ENCODE assay signal across 8 cellular contexts in the genomic region with DNA sequence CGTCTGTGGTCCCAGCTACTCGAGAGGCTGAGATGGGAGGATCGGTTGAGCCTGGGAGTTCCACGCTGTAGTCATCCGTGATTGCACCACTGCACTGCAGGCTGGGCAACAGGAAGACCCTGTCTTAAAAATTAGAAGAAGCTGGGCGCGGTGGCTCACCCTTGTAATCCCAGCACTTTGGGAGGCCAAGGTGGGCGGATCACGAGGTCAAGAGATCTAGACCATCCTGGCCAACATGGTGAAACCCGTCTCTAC. TPM values are rescaled to one million over a fixed set of nuclear protein-coding genes. Genes with fewer than 3 reads are reported as not detected.
DNase-seq lines count a peak whose midpoint lies in the region; ATAC-seq and TF ChIP-seq lines count a peak whose summit lies in the region.
"Not testable (repeated sequence)": the region's sequence is repeated elsewhere in the genome, so short reads cannot be mapped to it uniquely, and the experiment has no call there.

No MANE protein-coding gene starts in this region.

- CTCF ChIA-PET in activated naive CD4-positive, alpha-beta T cell treated with anti-CD3 and anti-CD28 coated beads, Interleukin-2, amount 10 ng/mL, durations not matched to agents 7 days and 5 days (lab: Charles Lee), result interaction anchor here (0.5 to 12.3 kb wide), 18 partner anchors 10 to 366 kb away, joined by 3 to 285 read pairs (median 4); a partner anchor contains a TSS

- H3K4me1 Mint-ChIP-seq in HFFc6 (ENCODE audit: low read depth), result peaks cover 63% of the 10 kb centered on the region
- H3K4me1 Mint-ChIP-seq in activated naive CD4-positive, alpha-beta T cell treated with anti-CD3 and anti-CD28 coated beads, Interleukin-2, amount 10 ng/mL, durations not matched to agents 7 days and 5 days, result peaks cover 62% of the 10 kb centered on the region

- H3K9ac ChIP-seq in muscle layer of colon (ENCODE audit: low read length) (peak overlapping the region; percentile 61), smooth muscle cell (ENCODE audit: low read depth) (peak overlapping the region; percentile 92)

- not testable (repeated sequence) for H3K27me3 ChIP-seq in dorsolateral prefrontal cortex; muscle layer of colon (ENCODE audit: control insufficient read depth in 1 of 2, insufficient read depth in 2 of 2, low read length in 2 of 2); smooth muscle cell (ENCODE audit: low read depth)

- not testable (repeated sequence) for ATAC-seq in left ventricle myocardium superior

- H3K4me2 ChIP-seq in smooth muscle cell, result peak overlapping the region; percentile 84

- peak overlapping the region; percentile 89 for H3K4me3 Mint-ChIP-seq in HFFc6
- H3K4me3 Mint-ChIP-seq in activated naive CD4-positive, alpha-beta T cell treated with anti-CD3 and anti-CD28 coated beads, Interleukin-2, amount 10 ng/mL, durations not matched to agents 7 days and 5 days, result peak overlapping the region; percentile 88

- peaks cover 58% of the 10 kb centered on the region for H3K79me2 ChIP-seq in smooth muscle cell (ENCODE audit: low read depth)

- H3K9me3 ChIP-seq in muscle layer of colon (ENCODE audit: low read length); smooth muscle cell (replicated peaks; ENCODE audit: low read depth): not testable (repeated sequence)

- not testable (repeated sequence) for H3K9me3 Mint-ChIP-seq in HFFc6; activated naive CD4-positive, alpha-beta T cell treated with anti-CD3 and anti-CD28 coated beads, Interleukin-2, amount 10 ng/mL, durations not matched to agents 7 days and 5 days

- H3K36me3 Mint-ChIP-seq in HFFc6 (ENCODE audit: low read depth), result peaks cover 60% of the 10 kb centered on the region
- H3K36me3 Mint-ChIP-seq in activated naive CD4-positive, alpha-beta T cell treated with anti-CD3 and anti-CD28 coated beads, Interleukin-2, amount 10 ng/mL, durations not matched to agents 7 days and 5 days, result peaks cover 63% of the 10 kb centered on the region

- intact Hi-C loops in dorsolateral prefrontal cortex (cut with DNase I) (loop anchor here (1.0 to 5.0 kb wide), 3 partner anchors 41 to 95 kb away; a partner anchor contains a TSS), left ventricle myocardium superior (cut with micrococcal nuclease) (loop anchor here (2.0 kb wide), 1 partner anchor 43 kb away; no protein-coding TSS in a partner anchor)

- H3K4me3 ChIP-seq in AG09309 (ENCODE audit: control insufficient read depth, low read depth, low read length) (peak overlapping the region; percentile 96), dorsolateral prefrontal cortex (peak overlapping the region; percentile 61 to 97 (median 89)), muscle layer of colon (ENCODE audit: low read depth in 1 of 2, low read length in 2 of 2) (peak overlapping the region; percentile 78 to 84), smooth muscle cell (peak overlapping the region; percentile 83)

- WGBS in smooth muscle cell (ENCODE audit: low lambda C conversion rate), result 1% methylated on average over 10 of the region's 10 CpGs

- H3K27me3 Mint-ChIP-seq in HFFc6 (ENCODE audit: insufficient read depth), result peaks cover 27% of the 10 kb centered on the region
- H3K27me3 Mint-ChIP-seq in activated naive CD4-positive, alpha-beta T cell treated with anti-CD3 and anti-CD28 coated beads, Interleukin-2, amount 10 ng/mL, durations not matched to agents 7 days and 5 days, result not testable (repeated sequence)

- H3F3A ChIP-seq in smooth muscle cell (ENCODE audit: low read depth), result peaks cover 53% of the 10 kb centered on the region

- DNase-seq in AG09309 (ENCODE audit: low read depth); HFFc6; activated naive CD4-positive, alpha-beta T cell treated with anti-CD3 and anti-CD28 coated beads, Interleukin-2, amount 10 ng/mL, durations not matched to agents 7 days and 5 days; dorsolateral prefrontal cortex; smooth muscle cell (lab: John Stamatoyannopoulos, UW; ENCODE audit: unreplicated experiment): not testable (repeated sequence)
- peak; percentile 17 for DNase-seq in SIG-M5 treated with dmso at 0.1 percent for 504 hours (lab: John Stamatoyannopoulos, UW; ENCODE audit: unreplicated experiment)
- peak; percentile 53 for DNase-seq in left ventricle myocardium superior

- H2AFZ ChIP-seq in smooth muscle cell (ENCODE audit: low read depth), result not testable (repeated sequence)

- peak overlapping the region; percentile 91 for H3K27ac Mint-ChIP-seq in HFFc6
- H3K27ac Mint-ChIP-seq in activated naive CD4-positive, alpha-beta T cell treated with anti-CD3 and anti-CD28 coated beads, Interleukin-2, amount 10 ng/mL, durations not matched to agents 7 days and 5 days, result peak overlapping the region; percentile 92

- peak overlapping the region in 58 of 59 donors; percentile 74 to 98 (median 95) for H3K27ac ChIP-seq in dorsolateral prefrontal cortex
- H3K27ac ChIP-seq in muscle layer of colon (ENCODE audit: low read depth, low read length), result peak overlapping the region; percentile 97
- peak overlapping the region; percentile 89 for H3K27ac ChIP-seq in smooth muscle cell (ENCODE audit: low read depth)

- not testable (repeated sequence) for TF ChIP-seq CTCF in AG09309 (IDR thresholded peaks at IDR 0.05; ENCODE audit: control insufficient read depth, insufficient read depth, low read depth, low read length, missing control alignments); HFFc6 (IDR thresholded peaks at IDR 0.05); dorsolateral prefrontal cortex (IDR thresholded peaks at IDR 0.05 in 54 of 56, conservative IDR thresholded peaks at IDR 0.05 in 2 of 56; ENCODE audit: low read depth in 1 of 56, partially characterized antibody in 56 of 56); smooth muscle cell (IDR thresholded peaks at IDR 0.05; ENCODE audit: borderline replicate concordance, insufficient read depth, poor library complexity, severe bottlenecking)

- peaks cover 57% of the 10 kb centered on the region for H4K20me1 ChIP-seq in smooth muscle cell (ENCODE audit: low read depth)

- H3K36me3 ChIP-seq in muscle layer of colon (ENCODE audit: insufficient read depth, low read length), result peaks cover 38% of the 10 kb centered on the region
- not testable (repeated sequence) for H3K36me3 ChIP-seq in smooth muscle cell (ENCODE audit: low read depth)

- H3K4me1 ChIP-seq in muscle layer of colon (ENCODE audit: insufficient read depth, low read length), result peaks cover 25% of the 10 kb centered on the region
- peaks cover 27% of the 10 kb centered on the region for H3K4me1 ChIP-seq in smooth muscle cell (ENCODE audit: low read depth)

RNA-seq across cellular contexts. Expression of a gene that starts 1.8 kb away (rescaled TPM):
- 1,000 to 10,000 TPM; 1,052 to 1,712 (median 1,589) TPM for total RNA-seq in HFFc6 (2021; fragmentation: NEBNext Ultra II Directional; extraction: Animal tissue kit (Norgen Biotek cat#: 25700))
- 100 to 1,000 TPM; 113 to 326 (median 218) TPM for total RNA-seq in dorsolateral prefrontal cortex
- total RNA-seq in left ventricle myocardium superior, result 196 TPM
- total RNA-seq in smooth muscle cell, result 1,002 and 1,039 TPM in 2 replicates
- polyA plus RNA-seq in smooth muscle cell, result 855 and 1,009 TPM in 2 replicates

RNA-seq across cellular contexts. Expression of a gene that starts 4.9 kb away (rescaled TPM):
- 10 to 100 TPM; 18.4 to 31.9 (median 28.1) TPM for total RNA-seq in HFFc6 (2021; fragmentation: NEBNext Ultra II Directional; extraction: Animal tissue kit (Norgen Biotek cat#: 25700))
- 10 to 100 TPM; 25.7 to 64.4 (median 40.3) TPM for total RNA-seq in dorsolateral prefrontal cortex
- 13.2 TPM for total RNA-seq in left ventricle myocardium superior
- total RNA-seq in smooth muscle cell, result 6.9 and 7.0 TPM in 2 replicates
- polyA plus RNA-seq in smooth muscle cell, result 17.1 and 19.0 TPM in 2 replicates

RNA-seq across cellular contexts. Expression of a gene that starts 20.5 kb away (rescaled TPM):
- 100 to 1,000 TPM; 218 to 286 (median 236) TPM for total RNA-seq in HFFc6 (2021; fragmentation: NEBNext Ultra II Directional; extraction: Animal tissue kit (Norgen Biotek cat#: 25700))
- total RNA-seq in dorsolateral prefrontal cortex, result 100 to 1,000 TPM; 130 to 270 (median 200) TPM
- 238 TPM for total RNA-seq in left ventricle myocardium superior
- total RNA-seq in smooth muscle cell, result 79.8 and 87.6 TPM in 2 replicates
- polyA plus RNA-seq in smooth muscle cell, result 117 and 146 TPM in 2 replicates

RNA-seq across cellular contexts. Expression of a gene that starts 22.4 kb away (rescaled TPM):
- 10 to 100 TPM; 38.1 to 62.4 (median 60.2) TPM for total RNA-seq in HFFc6 (2021; fragmentation: NEBNext Ultra II Directional; extraction: Animal tissue kit (Norgen Biotek cat#: 25700))
- total RNA-seq in dorsolateral prefrontal cortex, result 10 to 100 TPM in 27 of 120 experiments, 1 to 10 TPM in 93; 2.1 to 35.8 (median 6.7) TPM
- total RNA-seq in left ventricle myocardium superior, result 12.7 TPM
- total RNA-seq in smooth muscle cell, result 732 and 736 TPM in 2 replicates
- polyA plus RNA-seq in smooth muscle cell, result 708 and 811 TPM in 2 replicates

RNA-seq across cellular contexts. Expression of a gene that starts 31.2 kb away (rescaled TPM):
- total RNA-seq in HFFc6 (2021; fragmentation: NEBNext Ultra II Directional; extraction: Animal tissue kit (Norgen Biotek cat#: 25700)), result 10 to 100 TPM; 16.3 to 35.1 (median 31.1) TPM
- total RNA-seq in dorsolateral prefrontal cortex (1 to 10 TPM in 119 of 120 experiments, under 1 TPM in 1; 0.83 to 8.0 (median 2.5) TPM), left ventricle myocardium superior (4.6 TPM), smooth muscle cell (14.6 and 25.8 TPM in 2 replicates)
- polyA plus RNA-seq in smooth muscle cell, result 28.5 and 31.8 TPM in 2 replicates
